11 cellular contexts compared by ENCODE assay signal in the genomic region with DNA sequence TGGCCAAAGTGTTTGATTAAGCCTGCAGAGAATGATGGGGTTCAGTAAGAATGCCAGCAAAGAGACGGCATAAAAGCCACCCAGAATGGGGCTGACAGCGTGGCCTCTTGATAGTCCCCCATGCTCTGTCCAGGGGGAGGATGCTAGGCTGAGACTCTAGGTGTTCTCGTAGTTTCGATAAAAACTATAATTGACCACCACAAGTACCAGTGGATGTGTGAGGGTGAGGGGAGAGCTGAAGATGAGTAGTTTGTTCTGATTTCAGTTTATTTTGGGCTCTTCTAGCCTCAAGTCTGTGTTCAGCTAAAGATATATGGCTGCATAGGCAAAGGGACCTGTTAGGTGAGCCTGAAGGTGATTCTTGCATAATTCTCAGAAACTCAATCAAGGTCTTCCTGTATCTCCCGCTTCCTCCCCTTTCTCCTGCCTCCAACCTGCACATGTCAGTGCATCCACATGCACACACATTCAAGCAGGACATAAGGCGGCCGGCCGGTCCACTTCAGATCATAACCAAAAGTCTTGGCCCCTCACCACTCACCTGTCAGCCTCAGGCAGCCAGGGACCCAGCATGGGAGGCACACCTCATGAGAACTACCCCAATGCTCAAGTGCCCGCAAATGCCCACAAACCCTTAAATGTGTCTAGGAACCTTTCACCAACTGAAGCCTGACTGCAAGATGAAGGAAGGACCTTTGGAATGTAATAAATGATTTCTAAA. TPM values are rescaled to one million over a fixed set of nuclear protein-coding genes. Genes with fewer than 3 reads are reported as not detected.
DNase-seq lines count a peak whose midpoint lies in the region; ATAC-seq, FAIRE-seq and TF ChIP-seq lines count a peak whose summit lies in the region.
"Had no signal": no experiment of that assay in that cellular context is flagged by ENCODE, and none has a peak within 500 bp of the region (broad histone marks: within the 10 kb centered on the region; RNA-seq: fewer than 3 reads in every experiment).

No MANE protein-coding gene starts in this region.

- H3K4me3 Mint-ChIP-seq in natural killer cell: peak overlapping the region; percentile 74

- H3K79me2 ChIP-seq in SK-N-SH (ENCODE audit: insufficient read depth): peaks cover 48% of the 10 kb centered on the region

- no peaks in the 10 kb centered on the region for H3K9me3 ChIP-seq in SJCRH30 (replicated peaks)
- no peaks in the 10 kb centered on the region for H3K9me3 ChIP-seq in SK-N-SH
- H3K9me3 ChIP-seq: mucosa of descending colon had no signal

- TF ChIP-seq CTCF in natural killer cell (IDR thresholded peaks at IDR 0.05) (no peak), SK-N-SH (IDR thresholded peaks at IDR 0.05) (no peak)

- no peak for TF ChIP-seq EP300 in SK-N-SH (IDR thresholded peaks at IDR 0.05; ENCODE audit: borderline replicate concordance in 1 of 2, low read depth in 1 of 2, low read length in 1 of 2)

- no peaks in the 10 kb centered on the region for H3F3A ChIP-seq in SK-N-SH (replicated peaks; ENCODE audit: insufficient read depth)

- no peak for FAIRE-seq in urothelium cell line (lab: Jason Lieb, UNC)

- peaks cover 98 to 100% of the 10 kb centered on the region in 2 donors for H3K4me1 Mint-ChIP-seq in natural killer cell

- peak overlapping the region; percentile 36 for H3K4me3 ChIP-seq in SJCRH30
- H3K4me3 ChIP-seq in SK-N-SH (ENCODE audit: low read depth in 2 of 2, low read length in 1 of 2): no peak overlapping the region
- H3K4me3 ChIP-seq: mucosa of descending colon had no signal

- peak overlapping the region; percentile 86 to 94 for H3K27ac Mint-ChIP-seq in natural killer cell

- ATAC-seq in GM18508 (IDR thresholded peaks at IDR 0.05; ENCODE audit: insufficient read depth, unreplicated experiment) (peak; percentile 4), GM21786 (IDR thresholded peaks at IDR 0.05; ENCODE audit: unreplicated experiment) (peak; percentile 1), natural killer cell (peak; percentile 2 to 8 (median 3)), HG03342 (IDR thresholded peaks at IDR 0.05; ENCODE audit: unreplicated experiment) (no peak)
- ATAC-seq: foreskin keratinocyte, HCT116 had no signal

- no peak overlapping the region for H3K4me2 ChIP-seq in SK-N-SH

- peaks cover 0 to 3% of the 10 kb centered on the region in 2 donors for H3K9me3 Mint-ChIP-seq in natural killer cell

- H3K27me3 ChIP-seq in SJCRH30 (no peaks in the 10 kb centered on the region), SK-N-SH (ENCODE audit: insufficient read depth) (no peaks in the 10 kb centered on the region)

- peaks cover 0 to 3% of the 10 kb centered on the region in 2 donors for H3K27me3 Mint-ChIP-seq in natural killer cell (ENCODE audit: low read depth in 2 of 2)

- peak overlapping the region; percentile 64; the same call in 1 of the 2 replicates for H3K27ac ChIP-seq in SJCRH30
- no peak overlapping the region for H3K27ac ChIP-seq in SK-N-SH (ENCODE audit: low read depth in 2 of 2, low read length in 1 of 2)
- H3K27ac ChIP-seq: foreskin keratinocyte had no signal

- H3K4me1 ChIP-seq in SJCRH30 (peaks cover 6% of the 10 kb centered on the region; the same call in 1 of the 2 replicates), SK-N-SH (ENCODE audit: control insufficient read depth in 1 of 2, insufficient read depth in 2 of 2, low read depth in 1 of 2, low read length in 1 of 2) (peaks cover 0 to 8% of the 10 kb centered on the region in 2 experiments; a peak in 2 of 4 replicates)
- H3K4me1 ChIP-seq: foreskin keratinocyte had no signal

- intact Hi-C loops in natural killer cell (cut with micrococcal nuclease): loop anchor here (5.0 to 10.0 kb wide), 3 partner anchors 200 to 423 kb away; no protein-coding TSS in a partner anchor

- WGBS in SK-N-SH (ENCODE audit: low lambda C conversion rate): 86% methylated on average over 9 of the region's 9 CpGs

- no peaks in the 10 kb centered on the region for H3K36me3 ChIP-seq in SJCRH30
- no peaks in the 10 kb centered on the region for H3K36me3 ChIP-seq in SK-N-SH (replicated peaks in 1 of 2; ENCODE audit: control insufficient read depth in 1 of 2, insufficient read depth in 2 of 2, low read length in 1 of 2)

- peaks cover 3% of the 10 kb centered on the region; the same call in 1 of the 2 replicates for H4K20me1 ChIP-seq in SK-N-SH (ENCODE audit: insufficient read depth)

- no peak for TF ChIP-seq RAD21 in SK-N-SH (IDR thresholded peaks at IDR 0.05; ENCODE audit: low read length)

- POLR2A ChIA-PET in SK-N-SH (lab: Yijun Ruan, JAX): no interaction called here

- H2AFZ ChIP-seq in SK-N-SH (ENCODE audit: low read depth): no peak overlapping the region

- CTCF ChIA-PET in SK-N-SH (lab: Yijun Ruan, JAX): no interaction called here

- no peak overlapping the region for H3K9ac ChIP-seq in SK-N-SH

- H3K36me3 Mint-ChIP-seq in natural killer cell: no peaks in the 10 kb centered on the region

- DNase-seq in SJCRH30: no peak
- DNase-seq in natural killer cell: no peak
- DNase-seq in urothelium cell line (ENCODE audit: low spot score): no peak
- DNase-seq in SK-N-SH: no peak
- no peak for DNase-seq in NCI-H2107 (lab: John Stamatoyannopoulos, UW)

- no peaks in the 10 kb centered on the region for H3K9me2 ChIP-seq in SK-N-SH

TF ChIP-seq in SK-N-SH, 30 proteins besides CTCF, POLR2A, EP300 and RAD21:
- TF ChIP-seq MXI1 (IDR thresholded peaks at IDR 0.05; ENCODE audit: low read depth, low read length) (no peak), NFIC (IDR thresholded peaks at IDR 0.05; ENCODE audit: borderline replicate concordance) (no peak), TEAD4 (IDR thresholded peaks at IDR 0.05; ENCODE audit: borderline replicate concordance, insufficient read depth) (no peak), FOXM1 (IDR thresholded peaks at IDR 0.05; ENCODE audit: low read depth) (no peak), GABPA (IDR thresholded peaks at IDR 0.05; ENCODE audit: low read depth) (no peak), FOSL2 (IDR thresholded peaks at IDR 0.05; ENCODE audit: borderline replicate concordance, low read depth) (no peak), GATA2 (CRISPR knock-in tag; IDR thresholded peaks at IDR 0.05) (no peak), TCF12 (IDR thresholded peaks at IDR 0.05) (no peak), CHD2 (IDR thresholded peaks at IDR 0.05; ENCODE audit: low read length, partially characterized antibody) (no peak), FOXJ3 (CRISPR knock-in tag; IDR thresholded peaks at IDR 0.05) (no peak), EZH2phosphoT487 (IDR thresholded peaks at IDR 0.05; ENCODE audit: borderline replicate concordance, low read depth) (no peak)
- TF ChIP-seq, protein P1, sequence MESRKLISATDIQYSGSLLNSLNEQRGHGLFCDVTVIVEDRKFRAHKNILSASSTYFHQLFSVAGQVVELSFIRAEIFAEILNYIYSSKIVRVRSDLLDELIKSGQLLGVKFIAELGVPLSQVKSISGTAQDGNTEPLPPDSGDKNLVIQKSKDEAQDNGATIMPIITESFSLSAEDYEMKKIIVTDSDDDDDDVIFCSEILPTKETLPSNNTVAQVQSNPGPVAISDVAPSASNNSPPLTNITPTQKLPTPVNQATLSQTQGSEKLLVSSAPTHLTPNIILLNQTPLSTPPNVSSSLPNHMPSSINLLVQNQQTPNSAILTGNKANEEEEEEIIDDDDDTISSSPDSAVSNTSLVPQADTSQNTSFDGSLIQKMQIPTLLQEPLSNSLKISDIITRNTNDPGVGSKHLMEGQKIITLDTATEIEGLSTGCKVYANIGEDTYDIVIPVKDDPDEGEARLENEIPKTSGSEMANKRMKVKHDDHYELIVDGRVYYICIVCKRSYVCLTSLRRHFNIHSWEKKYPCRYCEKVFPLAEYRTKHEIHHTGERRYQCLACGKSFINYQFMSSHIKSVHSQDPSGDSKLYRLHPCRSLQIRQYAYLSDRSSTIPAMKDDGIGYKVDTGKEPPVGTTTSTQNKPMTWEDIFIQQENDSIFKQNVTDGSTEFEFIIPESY (IDR thresholded peaks at IDR 0.05; ENCODE audit: borderline replicate concordance, low read depth): no peak
- TF ChIP-seq, protein P2, sequence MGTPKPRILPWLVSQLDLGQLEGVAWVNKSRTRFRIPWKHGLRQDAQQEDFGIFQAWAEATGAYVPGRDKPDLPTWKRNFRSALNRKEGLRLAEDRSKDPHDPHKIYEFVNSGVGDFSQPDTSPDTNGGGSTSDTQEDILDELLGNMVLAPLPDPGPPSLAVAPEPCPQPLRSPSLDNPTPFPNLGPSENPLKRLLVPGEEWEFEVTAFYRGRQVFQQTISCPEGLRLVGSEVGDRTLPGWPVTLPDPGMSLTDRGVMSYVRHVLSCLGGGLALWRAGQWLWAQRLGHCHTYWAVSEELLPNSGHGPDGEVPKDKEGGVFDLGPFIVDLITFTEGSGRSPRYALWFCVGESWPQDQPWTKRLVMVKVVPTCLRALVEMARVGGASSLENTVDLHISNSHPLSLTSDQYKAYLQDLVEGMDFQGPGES (IDR thresholded peaks at IDR 0.05; ENCODE audit: low read depth, low read length): no peak

RNA-seq across cellular contexts. Expression of gene FLI1, which starts 31.2 kb away (rescaled TPM):
- 3.2 and 4.1 TPM in 2 replicates for total RNA-seq in SJCRH30 (2014; rRNA removed; shearing (Covaris generic))
- 100 to 1,000 TPM; 123 to 157 (median 148) TPM for total RNA-seq in natural killer cell
- polyA plus RNA-seq in SK-N-SH (2012; rRNA removed): 14.7 and 16.7 TPM in 2 replicates
- 6.6 and 9.8 TPM in 2 replicates for polyA plus RNA-seq in SK-N-SH (2012; cell fraction: cytosol; rRNA removed)
- 10.6 and 13.2 TPM in 2 replicates for polyA plus RNA-seq in SK-N-SH (2012; cell fraction: nucleus; rRNA removed)

Comparison
In these comparisons a context has a peak if more than half of its experiments do, and no peak if none do; other contexts are left out.
1. RNA of gene FLI1, which starts 31.2 kb away (total RNA-seq): 123 to 157 TPM in natural killer cell; 3.2 to 4.1 TPM in SJCRH30; every median in the first group is over 10 times any median in the second.